ENCODE assay signal across 12 cellular contexts in the genomic region with DNA sequence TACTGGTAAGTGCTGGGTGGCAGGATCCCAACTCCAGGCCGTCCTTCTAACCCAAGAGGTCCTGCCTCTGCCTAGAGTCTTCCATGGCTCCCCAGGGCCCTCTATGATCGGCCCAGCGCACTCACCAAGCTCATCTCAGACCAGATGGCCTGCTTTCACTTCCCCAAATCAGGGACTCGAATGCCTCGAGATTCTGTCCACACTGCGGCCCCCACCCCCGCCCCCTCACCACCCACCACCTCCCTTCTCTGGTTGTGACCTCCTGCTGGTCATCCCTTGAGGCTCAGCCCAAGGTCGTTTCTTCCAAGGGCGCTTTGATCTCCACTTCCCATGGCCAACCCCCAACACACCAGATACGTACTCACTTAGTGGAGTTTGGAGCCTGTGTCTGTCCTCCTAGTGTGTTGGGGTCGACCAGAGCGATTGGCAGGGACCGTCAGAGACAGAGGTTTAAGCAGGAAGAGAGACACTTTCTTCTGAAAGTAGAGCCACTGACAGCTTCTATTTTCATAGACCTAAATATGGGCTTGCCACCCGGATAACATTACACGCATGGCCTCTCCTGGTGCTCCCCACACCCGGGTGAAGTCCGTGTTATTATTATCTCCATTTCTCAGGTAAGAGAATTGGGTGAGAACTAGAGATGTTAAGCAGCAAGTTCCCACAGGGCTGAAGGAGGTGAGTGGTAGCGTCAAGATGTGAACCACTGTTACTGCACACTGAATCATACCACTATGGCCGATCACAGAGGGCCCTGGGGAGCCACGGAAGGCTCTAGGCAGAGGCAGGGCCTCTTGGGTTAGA. TPM values are rescaled to one million over a fixed set of nuclear protein-coding genes. Genes with fewer than 3 reads are reported as not detected.
A peak's percentile ranks its signal among the peaks of the same experiment; 100 is the strongest.
DNase-seq lines count a peak whose midpoint lies in the region; ATAC-seq, FAIRE-seq and TF ChIP-seq lines count a peak whose summit lies in the region.
"Had no signal": no experiment of that assay in that cellular context is flagged by ENCODE, and none has a peak within 500 bp of the region (broad histone marks: within the 10 kb centered on the region; RNA-seq: fewer than 3 reads in every experiment).

A gene with protein sequence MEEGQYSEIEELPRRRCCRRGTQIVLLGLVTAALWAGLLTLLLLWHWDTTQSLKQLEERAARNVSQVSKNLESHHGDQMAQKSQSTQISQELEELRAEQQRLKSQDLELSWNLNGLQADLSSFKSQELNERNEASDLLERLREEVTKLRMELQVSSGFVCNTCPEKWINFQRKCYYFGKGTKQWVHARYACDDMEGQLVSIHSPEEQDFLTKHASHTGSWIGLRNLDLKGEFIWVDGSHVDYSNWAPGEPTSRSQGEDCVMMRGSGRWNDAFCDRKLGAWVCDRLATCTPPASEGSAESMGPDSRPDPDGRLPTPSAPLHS (minus strand): TSS at position 478 of the 804 bp plus-strand sequence. CDS start 2,371 bp downstream, outside the sequence.

- POLR2A ChIA-PET in activated naive CD8-positive, alpha-beta T cell treated with anti-CD3 and anti-CD28 coated beads, Interleukin-2, amount 10 ng/mL, durations not matched to agents 7 days and 5 days (lab: Charles Lee) = no interaction called here

- peaks cover 17% of the 10 kb centered on the region for H3K27me3 Mint-ChIP-seq in activated naive CD8-positive, alpha-beta T cell treated with anti-CD3 and anti-CD28 coated beads, Interleukin-2, amount 10 ng/mL, durations not matched to agents 7 days and 5 days

- peaks cover 24% of the 10 kb centered on the region for H3K4me1 Mint-ChIP-seq in activated naive CD8-positive, alpha-beta T cell treated with anti-CD3 and anti-CD28 coated beads, Interleukin-2, amount 10 ng/mL, durations not matched to agents 7 days and 5 days

- no peak for TF ChIP-seq CTCF in D721Med (IDR thresholded peaks at IDR 0.05; ENCODE audit: insufficient read depth, missing control alignments)

- H3K4me3 Mint-ChIP-seq in activated naive CD8-positive, alpha-beta T cell treated with anti-CD3 and anti-CD28 coated beads, Interleukin-2, amount 10 ng/mL, durations not matched to agents 7 days and 5 days = no peak within 1 kb of the TSS

- peak within 1 kb of the TSS; percentile 43 for H3K27ac Mint-ChIP-seq in activated naive CD8-positive, alpha-beta T cell treated with anti-CD3 and anti-CD28 coated beads, Interleukin-2, amount 10 ng/mL, durations not matched to agents 7 days and 5 days

- peak; percentile 10 for TF ChIP-seq POLR2A in GM10847 (IDR thresholded peaks at IDR 0.05; ENCODE audit: extremely low read depth, insufficient read length)

- DNase-seq in activated naive CD8-positive, alpha-beta T cell treated with anti-CD3 and anti-CD28 coated beads, Interleukin-2, amount 10 ng/mL, durations not matched to agents 7 days and 5 days = no peak
- DNase-seq in D721Med (ENCODE audit: insufficient read length, low spot score) (no peak), NCI-H2171 (lab: John Stamatoyannopoulos, UW) (no peak), COLO829 (ENCODE audit: low spot score) (no peak)
- DNase-seq in activated effector memory CD4-positive, alpha-beta T cell treated with anti-CD3 and anti-CD28 coated beads, Interleukin-2, amount 50 U/mL, for 16 hours = no peak
- DNase-seq: DND-41, pancreas, T-helper 1 cell had no signal

- no peaks in the 10 kb centered on the region for H3K36me3 Mint-ChIP-seq in activated naive CD8-positive, alpha-beta T cell treated with anti-CD3 and anti-CD28 coated beads, Interleukin-2, amount 10 ng/mL, durations not matched to agents 7 days and 5 days

- no peaks in the 10 kb centered on the region for H3K9me3 Mint-ChIP-seq in activated naive CD8-positive, alpha-beta T cell treated with anti-CD3 and anti-CD28 coated beads, Interleukin-2, amount 10 ng/mL, durations not matched to agents 7 days and 5 days

- ATAC-seq in GM19351 (IDR thresholded peaks at IDR 0.05; ENCODE audit: unreplicated experiment) (peak; percentile 56), HG03039 (IDR thresholded peaks at IDR 0.05; ENCODE audit: unreplicated experiment) (peak; percentile 33)
- no peak for ATAC-seq in activated naive CD8-positive, alpha-beta T cell treated with anti-CD3 and anti-CD28 coated beads, Interleukin-2, amount 10 ng/mL, durations not matched to agents 7 days and 5 days (ENCODE audit: low read depth)

- no peak for FAIRE-seq in D721Med (lab: Jason Lieb, UNC)
- FAIRE-seq: astrocyte, pancreas had no signal

RNA-seq across cellular contexts. Expression of the gene that starts here (rescaled TPM):
- total RNA-seq in activated naive CD8-positive, alpha-beta T cell treated with anti-CD3 and anti-CD28 coated beads, Interleukin-2, amount 10 ng/mL, durations not matched to agents 7 days and 5 days = under 1 TPM; 0.19 to 0.26 TPM
- total RNA-seq: astrocyte had no signal
